ENCODE assay signal across 8 cellular contexts in the genomic region with DNA sequence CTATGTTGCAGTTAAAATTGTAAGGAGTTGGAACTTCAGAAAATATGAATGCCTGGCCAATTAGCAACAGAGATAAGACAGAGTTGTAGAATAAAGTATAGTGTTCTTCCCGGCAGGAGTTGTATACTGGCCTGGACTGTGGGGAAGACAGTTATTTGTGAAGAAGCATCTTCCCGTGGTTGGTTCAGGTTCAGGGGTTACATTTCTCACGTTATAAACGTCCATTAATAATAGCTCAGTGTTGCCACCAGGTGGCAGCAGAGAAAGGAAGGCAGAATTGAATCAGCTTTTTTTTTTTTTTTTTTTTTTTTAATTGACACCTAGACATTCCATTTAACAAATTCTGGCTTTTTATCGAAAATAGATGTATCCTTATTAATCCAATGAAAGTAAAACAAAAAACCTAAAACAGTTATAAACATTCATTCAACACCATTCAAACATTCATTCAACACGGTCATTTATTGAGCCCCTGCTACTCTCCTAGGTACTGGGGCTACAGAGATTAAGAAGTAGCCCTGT.
DNase-seq lines count a peak whose midpoint lies in the region; ATAC-seq lines count a peak whose summit lies in the region.

No MANE protein-coding gene starts in this region.

- DNase-seq in SIG-M5 treated with dmso at 0.1 percent for 504 hours (lab: John Stamatoyannopoulos, UW; ENCODE audit: unreplicated experiment): peak; percentile 39
- DNase-seq in SIG-M5 (lab: John Stamatoyannopoulos, UW): no peak
- peak; percentile 21 for DNase-seq in NCI-H226
- peak; percentile 51 to 52 for DNase-seq in activated CD4-positive, alpha-beta T cell treated with anti-CD3 and anti-CD28 coated beads, Interleukin-2, amount 50 U/mL, for 4 hours
- DNase-seq in effector CD4-positive, alpha-beta T cell: peak; percentile 51
- peak; percentile 13 for DNase-seq in middle frontal gyrus (ENCODE audit: extremely low spot score, low spot score)
- DNase-seq in stimulated activated naive CD8-positive, alpha-beta T cell treated with anti-CD3 and anti-CD28 coated beads, Interleukin-15, Interleukin-2, amounts not matched to agents 100 U/mL and 50 U/mL, for 24 hours: peak; percentile 67

- ATAC-seq in stimulated activated naive CD8-positive, alpha-beta T cell treated with anti-CD3 and anti-CD28 coated beads, Interleukin-15, Interleukin-2, amounts not matched to agents 100 U/mL and 50 U/mL, for 24 hours: no peak
- ATAC-seq in GM19023 (IDR thresholded peaks at IDR 0.05; ENCODE audit: unreplicated experiment): no peak
